ENCODE assay signal across 15 cellular contexts in genomic region chr3:152121292-152121654, GRCh38.
DNase-seq lines count a peak whose midpoint lies in the region; ATAC-seq, FAIRE-seq and TF ChIP-seq lines count a peak whose summit lies in the region.
"Had no signal": no experiment of that assay in that cellular context is flagged by ENCODE, and none has a peak within 500 bp of the region (broad histone marks: within the 10 kb centered on the region; RNA-seq: fewer than 3 reads in every experiment).

No MANE protein-coding gene starts in this region.

- no peak for TF ChIP-seq RAD21 in A549 (conservative IDR thresholded peaks at IDR 0.05 in 1 of 2, IDR thresholded peaks at IDR 0.05 in 1 of 2)

- peak; percentile 39 to 62; a peak in 4 of 6 replicates for ATAC-seq in A549
- peak; percentile 64 for ATAC-seq in left lung
- ATAC-seq in esophagus mucosa, result no peak
- no peak for ATAC-seq in GM21717 (IDR thresholded peaks at IDR 0.05; ENCODE audit: unreplicated experiment)
- ATAC-seq in stimulated activated memory B cell treated with anti-CD40 and anti-IgM and Interleukin-4, amounts not matched to agents 10 μg/mL and 1 μg/mL and 100 μg/mL, for 72 hours, result no peak
- no peak for ATAC-seq in GM19351 (IDR thresholded peaks at IDR 0.05; ENCODE audit: unreplicated experiment)

- CTCF ChIA-PET in A549 (lab: Yijun Ruan, JAX), result no interaction called here

- H3K4me3 Mint-ChIP-seq in HFFc6, result peak overlapping the region; percentile 76
- H3K4me3 Mint-ChIP-seq in stimulated activated memory B cell treated with anti-CD40 and anti-IgM and Interleukin-4, amounts not matched to agents 10 μg/mL and 1 μg/mL and 100 μg/mL, for 72 hours, result no peak overlapping the region
- H3K4me3 Mint-ChIP-seq: activated CD4-positive, alpha-beta memory T cell treated with anti-CD3 and anti-CD28 coated beads for 36 hours; T-helper 1 cell treated with Interleukin-12 subunit alpha and Interleukin-12 subunit beta and Interleukin-4 antibody, amounts not matched to agents 30 μg/mL and 1 μg/mL, for 36 hours had no signal

- POLR2A ChIA-PET in A549 (lab: Yijun Ruan, JAX), result no interaction called here

- H3K4me1 ChIP-seq in A549 (peaks cover 15% of the 10 kb centered on the region; the same call in 2 of the 3 replicates), left lung (no peaks in the 10 kb centered on the region)
- H3K4me1 ChIP-seq: BLaER1 treated with 17β-estradiol and CSF1 and Interleukin-3, amounts not matched to agents 10 nM and 100 nM; esophagus squamous epithelium; parathyroid adenoma had no signal

- no peaks in the 10 kb centered on the region for H3K36me3 ChIP-seq in left lung
- H3K36me3 ChIP-seq: BLaER1 treated with 17β-estradiol and CSF1 and Interleukin-3, amounts not matched to agents 10 nM and 100 nM; esophagus squamous epithelium had no signal

- peak; percentile 97 for FAIRE-seq in A549 (lab: Jason Lieb, UNC)

- H3K27ac ChIP-seq in A549 (peak overlapping the region; percentile 64 to 67; a peak in 4 of 6 replicates), left lung (peak overlapping the region; percentile 18 to 19)
- H3K27ac ChIP-seq: BLaER1 treated with 17β-estradiol and CSF1 and Interleukin-3, amounts not matched to agents 10 nM and 100 nM; esophagus squamous epithelium; HL-60; parathyroid adenoma had no signal

- H3K27me3 ChIP-seq in left lung, result no peaks in the 10 kb centered on the region
- H3K27me3 ChIP-seq: BLaER1 treated with 17β-estradiol and CSF1 and Interleukin-3, amounts not matched to agents 10 nM and 100 nM; esophagus squamous epithelium had no signal

- no peaks in the 10 kb centered on the region; the same call in 1 of the 2 replicates for H3K9me3 Mint-ChIP-seq in HFFc6
- peaks cover 3% of the 10 kb centered on the region for H3K9me3 Mint-ChIP-seq in stimulated activated memory B cell treated with anti-CD40 and anti-IgM and Interleukin-4, amounts not matched to agents 10 μg/mL and 1 μg/mL and 100 μg/mL, for 72 hours
- H3K9me3 Mint-ChIP-seq: T-helper 1 cell treated with Interleukin-12 subunit alpha and Interleukin-12 subunit beta and Interleukin-4 antibody, amounts not matched to agents 30 μg/mL and 1 μg/mL, for 36 hours had no signal

- H3K4me1 Mint-ChIP-seq in HFFc6 (ENCODE audit: low read depth), result peaks cover 71% of the 10 kb centered on the region
- H3K4me1 Mint-ChIP-seq in stimulated activated memory B cell treated with anti-CD40 and anti-IgM and Interleukin-4, amounts not matched to agents 10 μg/mL and 1 μg/mL and 100 μg/mL, for 72 hours, result peaks cover 15% of the 10 kb centered on the region

- DNase-seq in A549 (ENCODE audit: low read depth in 1 of 2, low spot score in 1 of 2), result peak in 1 of 2 experiments; percentile 23
- DNase-seq in HFFc6, result peak; percentile 83
- peak; percentile 90 for DNase-seq in astrocyte of the spinal cord (ENCODE audit: low read depth, low spot score)
- DNase-seq in left lung, result no peak
- DNase-seq: activated CD4-positive, alpha-beta memory T cell treated with anti-CD3 and anti-CD28 coated beads for 36 hours; esophagus squamous epithelium; NCI-H1417 had no signal

- no peak for TF ChIP-seq EP300 in A549 (IDR thresholded peaks at IDR 0.05)

- WGBS in A549 (ENCODE audit: missing lambda C conversion rate), result 24% methylated on average over 1 of the region's 1 CpG

- in situ Hi-C loops in astrocyte of the spinal cord (cut with HindIII; ENCODE audit: low sequenced_read_pairs), result no loop called here

- intact Hi-C loops in left lung (cut with DNase I), result no loop called here

- H3K27me3 Mint-ChIP-seq in HFFc6 (ENCODE audit: insufficient read depth), result no peaks in the 10 kb centered on the region
- no peaks in the 10 kb centered on the region for H3K27me3 Mint-ChIP-seq in stimulated activated memory B cell treated with anti-CD40 and anti-IgM and Interleukin-4, amounts not matched to agents 10 μg/mL and 1 μg/mL and 100 μg/mL, for 72 hours
- H3K27me3 Mint-ChIP-seq: activated CD4-positive, alpha-beta memory T cell treated with anti-CD3 and anti-CD28 coated beads for 36 hours had no signal

- H3K4me2 ChIP-seq in A549, result peak overlapping the region; percentile 55
- H3K4me2 ChIP-seq: BLaER1 treated with 17β-estradiol and CSF1 and Interleukin-3, amounts not matched to agents 10 nM and 100 nM had no signal

- H3K4me3 ChIP-seq in A549 (no peak overlapping the region), astrocyte of the spinal cord (ENCODE audit: low read depth, low read length) (no peak overlapping the region), left lung (no peak overlapping the region)
- H3K4me3 ChIP-seq: BLaER1 treated with 17β-estradiol and CSF1 and Interleukin-3, amounts not matched to agents 10 nM and 100 nM; esophagus squamous epithelium had no signal

- TF ChIP-seq CTCF in A549 (IDR thresholded peaks at IDR 0.05), result no peak
- no peak for TF ChIP-seq CTCF in HFFc6 (IDR thresholded peaks at IDR 0.05)
- TF ChIP-seq CTCF in astrocyte of the spinal cord (IDR thresholded peaks at IDR 0.05; ENCODE audit: low read depth, low read length), result no peak
- TF ChIP-seq CTCF in left lung (IDR thresholded peaks at IDR 0.05), result no peak

- H3K36me3 Mint-ChIP-seq in HFFc6 (ENCODE audit: low read depth), result peaks cover 15% of the 10 kb centered on the region; the same call in 1 of the 2 replicates
- no peaks in the 10 kb centered on the region for H3K36me3 Mint-ChIP-seq in stimulated activated memory B cell treated with anti-CD40 and anti-IgM and Interleukin-4, amounts not matched to agents 10 μg/mL and 1 μg/mL and 100 μg/mL, for 72 hours

- peak overlapping the region; percentile 85 for H3K27ac Mint-ChIP-seq in HFFc6
- H3K27ac Mint-ChIP-seq in stimulated activated memory B cell treated with anti-CD40 and anti-IgM and Interleukin-4, amounts not matched to agents 10 μg/mL and 1 μg/mL and 100 μg/mL, for 72 hours, result no peak overlapping the region
- H3K27ac Mint-ChIP-seq: activated CD4-positive, alpha-beta memory T cell treated with anti-CD3 and anti-CD28 coated beads for 36 hours; T-helper 1 cell treated with Interleukin-12 subunit alpha and Interleukin-12 subunit beta and Interleukin-4 antibody, amounts not matched to agents 30 μg/mL and 1 μg/mL, for 36 hours had no signal

- no peak for TF ChIP-seq POLR2A in A549 (IDR thresholded peaks at IDR 0.05; ENCODE audit: low read length)

- H3K9me3 ChIP-seq in A549 (no peaks in the 10 kb centered on the region), left lung (no peaks in the 10 kb centered on the region)
- H3K9me3 ChIP-seq: BLaER1 treated with 17β-estradiol and CSF1 and Interleukin-3, amounts not matched to agents 10 nM and 100 nM; esophagus squamous epithelium had no signal

TF ChIP-seq in A549, 52 proteins besides CTCF, POLR2A, EP300 and RAD21:
- TF ChIP-seq PHF8 (IDR thresholded peaks at IDR 0.05; ENCODE audit: borderline replicate concordance, low read depth) (no peak), FOSL2 (IDR thresholded peaks at IDR 0.05) (peak; percentile 75), FOSL2 (CRISPR knock-in tag; IDR thresholded peaks at IDR 0.05) (peak; percentile 47; the same call in 1 of the 2 replicates), CEBPB (IDR thresholded peaks at IDR 0.05) (peak in 1 of 2 experiments; percentile 10; a peak in 2 of 4 replicates), GATA3 (IDR thresholded peaks at IDR 0.05; ENCODE audit: borderline replicate concordance) (peak; percentile 45; the same call in 1 of the 2 replicates), TFCP2L1 (CRISPR knock-in tag; IDR thresholded peaks at IDR 0.05) (no peak), MYC (IDR thresholded peaks at IDR 0.05; ENCODE audit: borderline replicate concordance, low read length) (no peak), ELK1 (IDR thresholded peaks at IDR 0.05; ENCODE audit: low read depth, low read length) (no peak), NPAS2 (CRISPR knock-in tag; IDR thresholded peaks at IDR 0.05; ENCODE audit: borderline replicate concordance) (no peak), TP53 (CRISPR knock-in tag; IDR thresholded peaks at IDR 0.05) (no peak), HOXB13 (CRISPR knock-in tag; IDR thresholded peaks at IDR 0.05; ENCODE audit: low read depth) (no peak), MAFK (IDR thresholded peaks at IDR 0.05; ENCODE audit: partially characterized antibody) (no peak), JUNB (IDR thresholded peaks at IDR 0.05) (peak; percentile 78), BCL3 (IDR thresholded peaks at IDR 0.05) (no peak), ESRRA (IDR thresholded peaks at IDR 0.05; ENCODE audit: borderline replicate concordance, low read length) (no peak), CBX8 (IDR thresholded peaks at IDR 0.05) (no peak)

Comparison
In these comparisons a context has a peak if more than half of its experiments do, and no peak if none do; other contexts are left out.
1. ATAC-seq: peak in A549 (2 of 2) and left lung (single experiment); none in esophagus mucosa (single experiment), GM21717 (single experiment), stimulated activated memory B cell treated with anti-CD40 and anti-IgM and Interleukin-4, amounts not matched to agents 10 μg/mL and 1 μg/mL and 100 μg/mL, for 72 hours (single experiment) and GM19351 (single experiment).
2. DNase-seq: peak in HFFc6 (single experiment) and astrocyte of the spinal cord (single experiment); none in left lung (0 of 2).